In genomic region chr11:76798656-76799055, GRCh38 we compare ENCODE assay signal across 8 cellular contexts. TPM values are rescaled to one million over a fixed set of nuclear protein-coding genes. Genes with fewer than 3 reads are reported as not detected.
A peak's percentile ranks its signal among the peaks of the same experiment; 100 is the strongest.
DNase-seq lines count a peak whose midpoint lies in the region; ATAC-seq and TF ChIP-seq lines count a peak whose summit lies in the region.

No MANE protein-coding gene starts in this region.

- intact Hi-C loops in tibial artery (cut with DNase I; ENCODE audit: low total_unique reads) = loop anchor here (2.0 kb wide), 1 partner anchor 64 kb away; no protein-coding TSS in a partner anchor

- peak overlapping the region in 1 of 2 experiments; percentile 72 for H3K14ac ChIP-seq in mesenchymal stem cell (ENCODE audit: low read length in 2 of 2)

- H3K36me3 Mint-ChIP-seq in brain = peaks cover 19% of the 10 kb centered on the region

- H2AFZ ChIP-seq in mesenchymal stem cell (ENCODE audit: low read depth, low read length) = no peak overlapping the region

- no peaks in the 10 kb centered on the region for H3K27me3 ChIP-seq in mesenchymal stem cell (ENCODE audit: control insufficient read depth in 1 of 2, insufficient read depth in 1 of 2, low read length in 2 of 2)
- no peaks in the 10 kb centered on the region for H3K27me3 ChIP-seq in tibial artery

- H3K4me1 Mint-ChIP-seq in brain = peaks cover 49% of the 10 kb centered on the region

- peak overlapping the region; percentile 77 to 90 for H3K18ac ChIP-seq in mesenchymal stem cell (ENCODE audit: low read depth in 1 of 2, low read length in 2 of 2)

- no peaks in the 10 kb centered on the region for H3K27me3 Mint-ChIP-seq in brain

- peak overlapping the region; percentile 80 for H4K91ac ChIP-seq in mesenchymal stem cell (ENCODE audit: low read length)

- H3K4me3 Mint-ChIP-seq in brain = peak overlapping the region in 3 of 5 experiments; percentile 27 to 62 (median 45)

- no peak for TF ChIP-seq CTCF in brain (conservative IDR thresholded peaks at IDR 0.05)
- no peak for TF ChIP-seq CTCF in tibial artery (IDR thresholded peaks at IDR 0.05)

- no peaks in the 10 kb centered on the region for H3K9me3 Mint-ChIP-seq in brain

- H2BK12ac ChIP-seq in mesenchymal stem cell (ENCODE audit: low read length in 2 of 2) = peak overlapping the region; percentile 41 to 90

- H3K4me3 ChIP-seq in mesenchymal stem cell (ENCODE audit: insufficient read depth in 1 of 2, low read depth in 1 of 2, low read length in 2 of 2) = peak overlapping the region in 1 of 2 experiments; percentile 61
- peak overlapping the region; percentile 31 to 42 for H3K4me3 ChIP-seq in tibial artery

- H3K79me1 ChIP-seq in mesenchymal stem cell (replicated peaks; ENCODE audit: low read length, poor library complexity, severe bottlenecking) = peaks cover 53% of the 10 kb centered on the region

- H2BK15ac ChIP-seq in mesenchymal stem cell (ENCODE audit: low read depth, poor library complexity, severe bottlenecking) = peak overlapping the region; percentile 62

- no peak overlapping the region for H2AK5ac ChIP-seq in mesenchymal stem cell (ENCODE audit: low read length, severe bottlenecking)

- no peak overlapping the region for H3K27ac ChIP-seq in mesenchymal stem cell (ENCODE audit: low read length, poor library complexity, severe bottlenecking)
- H3K27ac ChIP-seq in tibial artery = peak overlapping the region; percentile 42 to 63

- H3K4me2 ChIP-seq in mesenchymal stem cell (ENCODE audit: low read length, poor library complexity, severe bottlenecking) = no peak overlapping the region

- ATAC-seq in GM18861 (IDR thresholded peaks at IDR 0.05; ENCODE audit: unreplicated experiment) (no peak), HG03025 (IDR thresholded peaks at IDR 0.05; ENCODE audit: low FRiP score, unreplicated experiment) (no peak)

- peak overlapping the region in 3 of 5 experiments; percentile 8 to 44 (median 41) for H3K27ac Mint-ChIP-seq in brain

- H4K8ac ChIP-seq in mesenchymal stem cell (ENCODE audit: low read length) = peak overlapping the region; percentile 95

- no peak overlapping the region for H2BK120ac ChIP-seq in mesenchymal stem cell (ENCODE audit: low read depth, low read length)

- H3K9ac ChIP-seq in mesenchymal stem cell (ENCODE audit: low read length) = peak overlapping the region; percentile 78

- H3K4ac ChIP-seq in mesenchymal stem cell (ENCODE audit: low read depth in 1 of 2, low read length in 2 of 2) = peak overlapping the region; percentile 54 to 78

- DNase-seq in activated CD8-positive, alpha-beta memory T cell treated with anti-CD3 and anti-CD28 coated beads for 24 hours = peak; percentile 57
- DNase-seq in activated CD8-positive, alpha-beta memory T cell treated with anti-CD3 and anti-CD28 coated beads, Interleukin-2, amount 50 U/mL, for 48 hours = no peak
- DNase-seq in mesenchymal stem cell (no peak), tibial artery (peak in 1 of 2 donors; percentile 40), NCI-H2227 treated with DMSO at 0.1 percent for 48 hours (lab: John Stamatoyannopoulos, UW) (no peak)

- 66% methylated on average over 5 of the region's 9 CpGs for WGBS in mesenchymal stem cell

- H3K36me3 ChIP-seq in mesenchymal stem cell (ENCODE audit: control insufficient read depth in 1 of 2, insufficient read depth in 2 of 2, low read depth in 1 of 2, low read length in 2 of 2) (peaks cover 36 to 50% of the 10 kb centered on the region in 2 experiments), tibial artery (peaks cover 10 to 31% (median 18%) of the 10 kb centered on the region in 3 donors)

- H3K23ac ChIP-seq in mesenchymal stem cell (ENCODE audit: low read length in 2 of 2) = peak overlapping the region in 1 of 2 experiments; percentile 1

- peaks cover 36% of the 10 kb centered on the region for H3K4me1 ChIP-seq in mesenchymal stem cell (ENCODE audit: control insufficient read depth, insufficient read depth, low read depth, low read length)
- H3K4me1 ChIP-seq in tibial artery = peaks cover 0 to 60% (median 25%) of the 10 kb centered on the region in 4 donors

- no peaks in the 10 kb centered on the region for H3K9me3 ChIP-seq in mesenchymal stem cell (ENCODE audit: control insufficient read depth, low read length)
- no peaks in the 10 kb centered on the region for H3K9me3 ChIP-seq in tibial artery

- no peak overlapping the region for H2BK5ac ChIP-seq in mesenchymal stem cell (ENCODE audit: low read depth, low read length, poor library complexity, severe bottlenecking)

RNA-seq across cellular contexts. Expression of gene TSKU, which starts 15.5 kb away (rescaled TPM):
- polyA plus RNA-seq in brain (ENCODE audit: insufficient read depth, low read depth, low replicate concordance) = 3.2 TPM
- 47.5 TPM for polyA plus RNA-seq in mesenchymal stem cell (2013, experiment 1 of 2)
- polyA plus RNA-seq in mesenchymal stem cell (2013, experiment 2 of 2) = 48.4 TPM
